Comparison of ENCODE assay signal across 8 cellular contexts in genomic region chr5:65481635-65482271, GRCh38. TPM values are rescaled to one million over a fixed set of nuclear protein-coding genes. Genes with fewer than 3 reads are reported as not detected.
DNase-seq lines count a peak whose midpoint lies in the region; ATAC-seq, FAIRE-seq and TF ChIP-seq lines count a peak whose summit lies in the region.

A gene with protein sequence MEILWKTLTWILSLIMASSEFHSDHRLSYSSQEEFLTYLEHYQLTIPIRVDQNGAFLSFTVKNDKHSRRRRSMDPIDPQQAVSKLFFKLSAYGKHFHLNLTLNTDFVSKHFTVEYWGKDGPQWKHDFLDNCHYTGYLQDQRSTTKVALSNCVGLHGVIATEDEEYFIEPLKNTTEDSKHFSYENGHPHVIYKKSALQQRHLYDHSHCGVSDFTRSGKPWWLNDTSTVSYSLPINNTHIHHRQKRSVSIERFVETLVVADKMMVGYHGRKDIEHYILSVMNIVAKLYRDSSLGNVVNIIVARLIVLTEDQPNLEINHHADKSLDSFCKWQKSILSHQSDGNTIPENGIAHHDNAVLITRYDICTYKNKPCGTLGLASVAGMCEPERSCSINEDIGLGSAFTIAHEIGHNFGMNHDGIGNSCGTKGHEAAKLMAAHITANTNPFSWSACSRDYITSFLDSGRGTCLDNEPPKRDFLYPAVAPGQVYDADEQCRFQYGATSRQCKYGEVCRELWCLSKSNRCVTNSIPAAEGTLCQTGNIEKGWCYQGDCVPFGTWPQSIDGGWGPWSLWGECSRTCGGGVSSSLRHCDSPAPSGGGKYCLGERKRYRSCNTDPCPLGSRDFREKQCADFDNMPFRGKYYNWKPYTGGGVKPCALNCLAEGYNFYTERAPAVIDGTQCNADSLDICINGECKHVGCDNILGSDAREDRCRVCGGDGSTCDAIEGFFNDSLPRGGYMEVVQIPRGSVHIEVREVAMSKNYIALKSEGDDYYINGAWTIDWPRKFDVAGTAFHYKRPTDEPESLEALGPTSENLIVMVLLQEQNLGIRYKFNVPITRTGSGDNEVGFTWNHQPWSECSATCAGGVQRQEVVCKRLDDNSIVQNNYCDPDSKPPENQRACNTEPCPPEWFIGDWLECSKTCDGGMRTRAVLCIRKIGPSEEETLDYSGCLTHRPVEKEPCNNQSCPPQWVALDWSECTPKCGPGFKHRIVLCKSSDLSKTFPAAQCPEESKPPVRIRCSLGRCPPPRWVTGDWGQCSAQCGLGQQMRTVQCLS (N-terminal part only) (minus strand): TSS chr5:65481920. CDS start chr5:65473673, 8,247 bp downstream.

- intact Hi-C loops in adrenal gland (cut with DNase I) (loop anchor here (10.0 kb wide), 4 partner anchors 377 to 847 kb away; no protein-coding TSS in a partner anchor), heart left ventricle (cut with DNase I) (loop anchor here (1.0 to 10.0 kb wide), 19 partner anchors 117 to 847 kb away; no protein-coding TSS in a partner anchor), transverse colon (cut with DNase I; ENCODE audit: low total_unique reads) (no loop called here)

- peak within 1 kb of the TSS; percentile 64 for H3K4me3 ChIP-seq in MG63
- peak within 1 kb of the TSS; percentile 6 to 69 (median 48) for H3K4me3 ChIP-seq in adrenal gland
- H3K4me3 ChIP-seq in heart left ventricle = peak within 1 kb of the TSS; percentile 20 to 75 (median 64)
- H3K4me3 ChIP-seq in transverse colon = peak within 1 kb of the TSS; percentile 35 to 57 (median 44)

- peak within 1 kb of the TSS; percentile 81 to 94 (median 89) for H3K27ac ChIP-seq in adrenal gland
- H3K27ac ChIP-seq in heart left ventricle = peak within 1 kb of the TSS; percentile 77 to 94 (median 90)
- H3K27ac ChIP-seq in transverse colon = peak within 1 kb of the TSS; percentile 79 to 90 (median 86)

- in situ Hi-C loops in transverse colon (cut with MboI; ENCODE audit: low pct_ligation_motif_present in 1 of 4, low pct_unique_long_range_greater_than_20kb in 1 of 4, low sequenced_read_pairs in 3 of 4) = loop anchor here (5.0 to 25.0 kb wide), 6 partner anchors 369 to 844 kb away; no protein-coding TSS in a partner anchor

- H3K4me1 ChIP-seq in adrenal gland (replicated peaks in 1 of 2) (peaks cover 5 to 26% of the 10 kb centered on the region in 2 donors), heart left ventricle (peaks cover 0 to 27% (median 11%) of the 10 kb centered on the region in 12 donors), transverse colon (peaks cover 0 to 29% (median 12%) of the 10 kb centered on the region in 4 donors)

- H3K36me3 ChIP-seq in MG63 (no peaks in the 10 kb centered on the region), adrenal gland (replicated peaks in 1 of 2) (no peaks in the 10 kb centered on the region), heart left ventricle (no peaks in the 10 kb centered on the region), transverse colon (no peaks in the 10 kb centered on the region)

- DNase-seq in GM04503 (ENCODE audit: low read depth) (peak; percentile 80), H54 (ENCODE audit: insufficient read length, low spot score) (peak; percentile 51), MG63 (peak; percentile 92), T follicular helper cell (ENCODE audit: low read depth) (peak; percentile 67), adrenal gland (peak; percentile 93 to 97 (median 96)), heart left ventricle (peak; percentile 91 to 96 (median 95)), pons (ENCODE audit: low spot score) (peak; percentile 88), transverse colon (peak; percentile 85)

- no peak for TF ChIP-seq CTCF in adrenal gland (IDR thresholded peaks at IDR 0.05)
- no peak for TF ChIP-seq CTCF in heart left ventricle (IDR thresholded peaks at IDR 0.05)
- TF ChIP-seq CTCF in transverse colon (IDR thresholded peaks at IDR 0.05) = no peak

- ATAC-seq in heart left ventricle = peak; percentile 94 to 98 (median 96)

- H3K27me3 ChIP-seq in MG63 = no peaks in the 10 kb centered on the region
- no peaks in the 10 kb centered on the region for H3K27me3 ChIP-seq in adrenal gland
- H3K27me3 ChIP-seq in heart left ventricle = no peaks in the 10 kb centered on the region
- H3K27me3 ChIP-seq in transverse colon = no peaks in the 10 kb centered on the region

- peak; percentile 54 for TF ChIP-seq EP300 in transverse colon (IDR thresholded peaks at IDR 0.05; ENCODE audit: low read depth)

- no peaks in the 10 kb centered on the region for H3K9me3 ChIP-seq in MG63
- no peaks in the 10 kb centered on the region for H3K9me3 ChIP-seq in adrenal gland (replicated peaks in 1 of 3)
- H3K9me3 ChIP-seq in heart left ventricle = no peaks in the 10 kb centered on the region
- H3K9me3 ChIP-seq in transverse colon = no peaks in the 10 kb centered on the region

- peak; percentile 13; the same call in 1 of the 2 replicates for TF ChIP-seq POLR2A in H54 (IDR thresholded peaks at IDR 0.05; ENCODE audit: low read depth, low read length)
- TF ChIP-seq POLR2A in adrenal gland (IDR thresholded peaks at IDR 0.05) = peak; percentile 8 to 88
- peak in 1 of 2 donors; percentile 66 for TF ChIP-seq POLR2A in heart left ventricle (IDR thresholded peaks at IDR 0.05)
- no peak for TF ChIP-seq POLR2A in transverse colon (IDR thresholded peaks at IDR 0.05)

- WGBS in adrenal gland, 4 donors = 0 to 1% (median 1%) methylated on average over 5 to 12 of the region's 12 CpGs
- 0 to 1% (median 1%) methylated on average over 12 of the region's 12 CpGs for WGBS in heart left ventricle, 4 donors
- WGBS in transverse colon (ENCODE audit: low coverage in 1 of 2), 2 donors = 0% methylated on average over 8 to 12 of the region's 12 CpGs

- FAIRE-seq in H54 (lab: Jason Lieb, UNC) = peak; percentile 94

RNA-seq across cellular contexts. Expression of the gene that starts here (rescaled TPM):
- 13.5 and 23.2 TPM in 2 replicates for total RNA-seq in MG63 (2014; rRNA removed; shearing (Covaris generic); ENCODE audit: low replicate concordance)
- 1 to 10 TPM in 4 of 8 donors, under 1 TPM in 4; 0.54 to 2.5 (median 0.95) TPM for total RNA-seq in adrenal gland
- polyA plus RNA-seq in adrenal gland = under 1 TPM; 0.24 to 0.91 (median 0.72) TPM
- 1 to 10 TPM; 1.5 to 4.3 (median 3.4) TPM for total RNA-seq in heart left ventricle
- under 1 TPM; 0.28 to 0.72 TPM for polyA plus RNA-seq in heart left ventricle
- 1 to 10 TPM in 2 of 4 donors, under 1 TPM in 1, not detected in 1; 0.96 to 2.2 (median 1.1) TPM for total RNA-seq in transverse colon

Comparison
In these comparisons a context has a peak if more than half of its experiments do, and no peak if none do; other contexts are left out.
1. Peak in every context shown above with its lines: DNase-seq, ATAC-seq, H3K4me3 ChIP-seq and H3K27ac ChIP-seq.